14 cellular contexts compared by ENCODE assay signal in the genomic region with DNA sequence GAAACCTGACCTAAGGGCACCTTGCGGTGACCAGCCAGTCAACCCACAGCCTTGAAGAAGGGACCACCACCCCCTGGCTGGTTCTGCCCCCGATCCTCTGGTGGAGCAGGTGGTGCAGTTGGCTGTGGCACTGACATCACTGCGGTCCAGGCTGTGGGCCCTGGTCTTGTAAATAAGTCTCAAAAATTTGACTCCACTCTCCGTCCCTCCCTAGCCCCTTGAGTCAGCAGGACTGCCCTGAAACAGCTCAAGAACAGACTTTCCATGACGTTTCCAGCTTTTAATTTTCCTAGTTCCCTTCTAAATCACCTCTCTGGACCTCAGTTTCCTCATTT.
"Had no signal": no experiment of that assay in that cellular context is flagged by ENCODE, and none has a peak within 500 bp of the region (broad histone marks: within the 10 kb centered on the region; RNA-seq: fewer than 3 reads in every experiment).

No MANE protein-coding gene starts in this region.

- H3K9me3 ChIP-seq: adrenal gland, colonic mucosa, heart left ventricle, spleen, upper lobe of right lung had no signal

- DNase-seq: activated CD4-positive, alpha-beta T cell treated with anti-CD3 and anti-CD28 coated beads, Interleukin-2, amount 50 U/mL, for 1 hour; activated naive CD4-positive, alpha-beta T cell treated with anti-CD3 and anti-CD28 coated beads, Interleukin-2, amount 50 U/mL, for 16 hours; activated T-cell treated with anti-CD3 and anti-CD28 coated beads, Interleukin-2, amount 50 U/mL, for 1 hour; adrenal gland; colonic mucosa; foreskin keratinocyte; heart left ventricle; spleen; stimulated activated CD4-positive, alpha-beta T cell treated with anti-CD3 and anti-CD28 coated beads, Interleukin-1b, Interleukin-23, amount 100 ng/mL, for 48 hours; stimulated activated naive CD4-positive, alpha-beta T cell treated with Interleukin-2 at 50 U/mL for 16 hours; upper lobe of right lung had no signal

- H3K9me3 Mint-ChIP-seq: nephron had no signal

- H3K4me1 ChIP-seq: colonic mucosa, foreskin keratinocyte, upper lobe of right lung had no signal

- H3K27me3 ChIP-seq: adrenal gland, colonic mucosa, foreskin keratinocyte, heart left ventricle, spleen, upper lobe of right lung had no signal

- H3K4me3 Mint-ChIP-seq: nephron had no signal

- H3K4me3 ChIP-seq: adrenal gland, colonic mucosa, heart left ventricle, spleen, upper lobe of right lung had no signal

- H3K36me3 ChIP-seq: adrenal gland, colonic mucosa, heart left ventricle, spleen, upper lobe of right lung had no signal

- ATAC-seq: foreskin keratinocyte, heart left ventricle, left lobe of liver, sciatic nerve had no signal

- H3K27ac ChIP-seq: adrenal gland, colonic mucosa, foreskin keratinocyte, heart left ventricle, spleen, upper lobe of right lung had no signal
